2 cellular contexts compared by ENCODE assay signal in the genomic region with DNA sequence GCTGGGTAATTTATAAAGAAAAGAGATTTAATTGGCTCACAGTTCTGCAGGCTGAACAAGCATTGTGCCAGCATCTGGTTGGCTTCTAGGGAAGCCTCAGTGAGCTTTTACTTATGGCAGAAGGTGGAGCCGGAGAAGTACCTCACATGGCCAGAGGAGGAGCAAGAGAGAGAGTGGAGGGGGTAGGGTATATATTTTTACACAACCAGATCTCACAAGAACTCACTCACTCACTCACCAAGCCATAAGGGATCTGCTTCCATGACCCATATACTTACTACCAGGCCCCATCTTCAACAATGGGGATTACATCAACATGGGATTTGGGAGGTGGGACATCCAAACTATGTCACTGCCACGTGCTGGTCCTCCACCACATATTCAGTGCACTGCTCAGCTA.
TF ChIP-seq lines count a peak whose summit lies in the region.

No MANE protein-coding gene starts in this region.

TF ChIP-seq in SK-N-SH, 30 proteins besides CTCF, POLR2A, EP300 and RAD21 (continued from another document):
- TF ChIP-seq, protein P1, sequence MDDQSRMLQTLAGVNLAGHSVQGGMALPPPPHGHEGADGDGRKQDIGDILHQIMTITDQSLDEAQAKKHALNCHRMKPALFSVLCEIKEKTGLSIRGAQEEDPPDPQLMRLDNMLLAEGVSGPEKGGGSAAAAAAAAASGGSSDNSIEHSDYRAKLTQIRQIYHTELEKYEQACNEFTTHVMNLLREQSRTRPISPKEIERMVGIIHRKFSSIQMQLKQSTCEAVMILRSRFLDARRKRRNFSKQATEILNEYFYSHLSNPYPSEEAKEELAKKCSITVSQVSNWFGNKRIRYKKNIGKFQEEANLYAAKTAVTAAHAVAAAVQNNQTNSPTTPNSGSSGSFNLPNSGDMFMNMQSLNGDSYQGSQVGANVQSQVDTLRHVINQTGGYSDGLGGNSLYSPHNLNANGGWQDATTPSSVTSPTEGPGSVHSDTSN (IDR thresholded peaks at IDR 0.05), result no peak
- TF ChIP-seq, protein P2, sequence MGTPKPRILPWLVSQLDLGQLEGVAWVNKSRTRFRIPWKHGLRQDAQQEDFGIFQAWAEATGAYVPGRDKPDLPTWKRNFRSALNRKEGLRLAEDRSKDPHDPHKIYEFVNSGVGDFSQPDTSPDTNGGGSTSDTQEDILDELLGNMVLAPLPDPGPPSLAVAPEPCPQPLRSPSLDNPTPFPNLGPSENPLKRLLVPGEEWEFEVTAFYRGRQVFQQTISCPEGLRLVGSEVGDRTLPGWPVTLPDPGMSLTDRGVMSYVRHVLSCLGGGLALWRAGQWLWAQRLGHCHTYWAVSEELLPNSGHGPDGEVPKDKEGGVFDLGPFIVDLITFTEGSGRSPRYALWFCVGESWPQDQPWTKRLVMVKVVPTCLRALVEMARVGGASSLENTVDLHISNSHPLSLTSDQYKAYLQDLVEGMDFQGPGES (IDR thresholded peaks at IDR 0.05; ENCODE audit: low read depth, low read length), result no peak
- no peak for TF ChIP-seq TEAD4 (IDR thresholded peaks at IDR 0.05; ENCODE audit: borderline replicate concordance, insufficient read depth)
- TF ChIP-seq TCF12 (IDR thresholded peaks at IDR 0.05), result no peak
- TF ChIP-seq, protein P3, sequence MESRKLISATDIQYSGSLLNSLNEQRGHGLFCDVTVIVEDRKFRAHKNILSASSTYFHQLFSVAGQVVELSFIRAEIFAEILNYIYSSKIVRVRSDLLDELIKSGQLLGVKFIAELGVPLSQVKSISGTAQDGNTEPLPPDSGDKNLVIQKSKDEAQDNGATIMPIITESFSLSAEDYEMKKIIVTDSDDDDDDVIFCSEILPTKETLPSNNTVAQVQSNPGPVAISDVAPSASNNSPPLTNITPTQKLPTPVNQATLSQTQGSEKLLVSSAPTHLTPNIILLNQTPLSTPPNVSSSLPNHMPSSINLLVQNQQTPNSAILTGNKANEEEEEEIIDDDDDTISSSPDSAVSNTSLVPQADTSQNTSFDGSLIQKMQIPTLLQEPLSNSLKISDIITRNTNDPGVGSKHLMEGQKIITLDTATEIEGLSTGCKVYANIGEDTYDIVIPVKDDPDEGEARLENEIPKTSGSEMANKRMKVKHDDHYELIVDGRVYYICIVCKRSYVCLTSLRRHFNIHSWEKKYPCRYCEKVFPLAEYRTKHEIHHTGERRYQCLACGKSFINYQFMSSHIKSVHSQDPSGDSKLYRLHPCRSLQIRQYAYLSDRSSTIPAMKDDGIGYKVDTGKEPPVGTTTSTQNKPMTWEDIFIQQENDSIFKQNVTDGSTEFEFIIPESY (IDR thresholded peaks at IDR 0.05; ENCODE audit: borderline replicate concordance, low read depth), result no peak
- TF ChIP-seq, protein P4, sequence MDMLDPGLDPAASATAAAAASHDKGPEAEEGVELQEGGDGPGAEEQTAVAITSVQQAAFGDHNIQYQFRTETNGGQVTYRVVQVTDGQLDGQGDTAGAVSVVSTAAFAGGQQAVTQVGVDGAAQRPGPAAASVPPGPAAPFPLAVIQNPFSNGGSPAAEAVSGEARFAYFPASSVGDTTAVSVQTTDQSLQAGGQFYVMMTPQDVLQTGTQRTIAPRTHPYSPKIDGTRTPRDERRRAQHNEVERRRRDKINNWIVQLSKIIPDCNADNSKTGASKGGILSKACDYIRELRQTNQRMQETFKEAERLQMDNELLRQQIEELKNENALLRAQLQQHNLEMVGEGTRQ (IDR thresholded peaks at IDR 0.05; ENCODE audit: borderline replicate concordance, low read depth, low read length), result no peak
- TF ChIP-seq SMC3 (IDR thresholded peaks at IDR 0.05; ENCODE audit: low read depth, low read length), result no peak
- TF ChIP-seq RFX5 (IDR thresholded peaks at IDR 0.05; ENCODE audit: low read length), result no peak

TF ChIP-seq in SK-N-SH treated with all-trans-retinoic acid at 6 μM for 48 hours, 23 proteins besides CTCF, POLR2A, EP300 and RAD21 (continued from another document):
- TF ChIP-seq OSR1 (CRISPR knock-in tag; IDR thresholded peaks at IDR 0.05), result no peak
- no peak for TF ChIP-seq PPARA (CRISPR knock-in tag; IDR thresholded peaks at IDR 0.05; ENCODE audit: borderline replicate concordance)
- TF ChIP-seq, protein P5, sequence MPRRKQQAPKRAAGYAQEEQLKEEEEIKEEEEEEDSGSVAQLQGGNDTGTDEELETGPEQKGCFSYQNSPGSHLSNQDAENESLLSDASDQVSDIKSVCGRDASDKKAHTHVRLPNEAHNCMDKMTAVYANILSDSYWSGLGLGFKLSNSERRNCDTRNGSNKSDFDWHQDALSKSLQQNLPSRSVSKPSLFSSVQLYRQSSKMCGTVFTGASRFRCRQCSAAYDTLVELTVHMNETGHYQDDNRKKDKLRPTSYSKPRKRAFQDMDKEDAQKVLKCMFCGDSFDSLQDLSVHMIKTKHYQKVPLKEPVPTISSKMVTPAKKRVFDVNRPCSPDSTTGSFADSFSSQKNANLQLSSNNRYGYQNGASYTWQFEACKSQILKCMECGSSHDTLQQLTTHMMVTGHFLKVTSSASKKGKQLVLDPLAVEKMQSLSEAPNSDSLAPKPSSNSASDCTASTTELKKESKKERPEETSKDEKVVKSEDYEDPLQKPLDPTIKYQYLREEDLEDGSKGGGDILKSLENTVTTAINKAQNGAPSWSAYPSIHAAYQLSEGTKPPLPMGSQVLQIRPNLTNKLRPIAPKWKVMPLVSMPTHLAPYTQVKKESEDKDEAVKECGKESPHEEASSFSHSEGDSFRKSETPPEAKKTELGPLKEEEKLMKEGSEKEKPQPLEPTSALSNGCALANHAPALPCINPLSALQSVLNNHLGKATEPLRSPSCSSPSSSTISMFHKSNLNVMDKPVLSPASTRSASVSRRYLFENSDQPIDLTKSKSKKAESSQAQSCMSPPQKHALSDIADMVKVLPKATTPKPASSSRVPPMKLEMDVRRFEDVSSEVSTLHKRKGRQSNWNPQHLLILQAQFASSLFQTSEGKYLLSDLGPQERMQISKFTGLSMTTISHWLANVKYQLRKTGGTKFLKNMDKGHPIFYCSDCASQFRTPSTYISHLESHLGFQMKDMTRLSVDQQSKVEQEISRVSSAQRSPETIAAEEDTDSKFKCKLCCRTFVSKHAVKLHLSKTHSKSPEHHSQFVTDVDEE (CRISPR knock-in tag; IDR thresholded peaks at IDR 0.05), result no peak
TF ChIP-seq in SK-N-SH treated with all-trans-retinoic acid at 6 μM for 48 hours: peak in this region for 0.
